8 cellular contexts compared by ENCODE assay signal in the genomic region with DNA sequence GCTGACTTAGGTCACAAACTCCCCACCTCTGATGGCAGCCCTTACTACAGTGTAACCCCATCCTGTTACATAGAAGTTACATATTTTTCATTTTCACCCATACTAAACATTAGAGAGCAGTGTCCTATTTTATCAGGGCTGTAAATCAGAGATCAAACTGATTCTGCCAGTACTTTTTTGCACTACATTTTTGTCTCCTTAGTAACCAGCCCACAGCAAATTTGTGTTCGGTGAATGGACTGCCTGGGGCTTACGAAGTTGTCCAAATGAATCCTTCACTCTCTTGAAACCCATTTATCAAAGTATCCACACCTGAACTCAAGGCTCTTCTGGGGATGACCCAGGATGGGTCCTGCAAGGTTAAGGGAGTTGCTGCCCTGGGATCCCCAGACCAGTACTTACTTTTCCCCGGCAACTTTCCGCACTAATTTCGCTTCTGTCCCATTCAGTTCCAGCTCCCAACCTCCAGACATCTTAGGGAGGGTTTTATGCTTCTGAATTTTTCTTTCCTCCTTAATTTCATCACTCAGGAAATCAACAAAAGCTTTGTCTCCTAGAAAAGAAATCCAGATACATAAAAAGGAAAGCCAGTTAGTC. TPM values are rescaled to one million over a fixed set of nuclear protein-coding genes. Genes with fewer than 3 reads are reported as not detected.
DNase-seq lines count a peak whose midpoint lies in the region; ATAC-seq and TF ChIP-seq lines count a peak whose summit lies in the region.

No MANE protein-coding gene starts in this region.

- no peak overlapping the region for H3K23ac ChIP-seq in H9 (ENCODE audit: insufficient read length, low read depth, low read length)

- H2BK15ac ChIP-seq in H9 (ENCODE audit: low read depth, low read length): no peak overlapping the region

- no peaks in the 10 kb centered on the region for H4K20me1 ChIP-seq in H9 (ENCODE audit: control insufficient read depth, insufficient read depth, insufficient read length)

- H3K79me1 ChIP-seq in H9 (ENCODE audit: insufficient read depth, low read depth, low read length, poor library complexity, severe bottlenecking): peaks cover 6% of the 10 kb centered on the region

- no peak overlapping the region for H4K8ac ChIP-seq in H9 (replicated peaks; ENCODE audit: insufficient read length, low read depth, low read length)

- H2BK5ac ChIP-seq in H9 (ENCODE audit: insufficient read length, low read length): no peak overlapping the region

- peaks cover 38 to 66% (median 55%) of the 10 kb centered on the region in 3 experiments for H3K36me3 Mint-ChIP-seq in H9 (ENCODE audit: insufficient read depth in 1 of 3, low read depth in 3 of 3)

- no peak overlapping the region for H2AFZ ChIP-seq in H9 (ENCODE audit: low read length)

- no peak overlapping the region for H2BK12ac ChIP-seq in H9 (ENCODE audit: insufficient read length, low read depth, low read length)

- no CpG with 5 or more reads among the region's 5 CpGs for WGBS in H9 (ENCODE audit: extremely low coverage, insufficient read length, low lambda C conversion rate)

- H3K14ac ChIP-seq in H9 (ENCODE audit: insufficient read depth, low read length): no peak overlapping the region

- no peaks in the 10 kb centered on the region; the same call in 1 of the 2 replicates for H3K4me1 ChIP-seq in H9 (ENCODE audit: insufficient read depth, low read length)
- peaks cover 9% of the 10 kb centered on the region for H3K4me1 ChIP-seq in foreskin keratinocyte

- peak overlapping the region; percentile 89 for H3K9ac ChIP-seq in H9 (ENCODE audit: extremely low read depth, insufficient read length, low read length)

- H3K9me3 ChIP-seq in H9 (ENCODE audit: control insufficient read depth, low read depth, low read length): no peaks in the 10 kb centered on the region

- H3K27ac Mint-ChIP-seq in H9: peak overlapping the region; percentile 32 to 55 (median 38); a peak in 4 of 7 replicates

- H3K27me3 ChIP-seq in H9 (ENCODE audit: insufficient read depth, low read length): no peaks in the 10 kb centered on the region
- no peaks in the 10 kb centered on the region for H3K27me3 ChIP-seq in foreskin keratinocyte

- H2BK120ac ChIP-seq in H9 (ENCODE audit: low read depth, low read length, poor library complexity, severe bottlenecking): no peak overlapping the region

- no peak for TF ChIP-seq CTCF in H9 (conservative IDR thresholded peaks at IDR 0.05)
- TF ChIP-seq CTCF in VCaP (conservative IDR thresholded peaks at IDR 0.05): no peak
- TF ChIP-seq CTCF in foreskin keratinocyte (conservative IDR thresholded peaks at IDR 0.05): no peak

- H3K79me2 ChIP-seq in H9 (ENCODE audit: insufficient read depth, low read length): peaks cover 15% of the 10 kb centered on the region; the same call in 1 of the 2 replicates

- no peak overlapping the region for H3K27ac ChIP-seq in H9 (ENCODE audit: insufficient read length, low read depth, low read length)
- peak overlapping the region; percentile 80 for H3K27ac ChIP-seq in VCaP
- peak overlapping the region; percentile 0 for H3K27ac ChIP-seq in foreskin keratinocyte
- peak overlapping the region in 13 of 21 experiments; percentile 17 to 88 (median 83) for H3K27ac ChIP-seq in skin epidermis

- no peak overlapping the region for H3K4ac ChIP-seq in H9 (ENCODE audit: low read depth, low read length)

- no peak overlapping the region for H2BK20ac ChIP-seq in H9 (ENCODE audit: low read depth, low read length, poor library complexity, severe bottlenecking)

- no peak overlapping the region for H3T11ph ChIP-seq in H9 (ENCODE audit: low read length)

- H3K4me1 Mint-ChIP-seq in H9: peaks cover 20 to 23% of the 10 kb centered on the region in 2 experiments

- H3K4me2 ChIP-seq in H9 (ENCODE audit: insufficient read depth, insufficient read length, low read length): peak overlapping the region; percentile 94

- no peak overlapping the region for H4K91ac ChIP-seq in H9 (ENCODE audit: insufficient read length, low read depth, low read length)

- H3K27me3 Mint-ChIP-seq in H9 (ENCODE audit: low read depth): no peaks in the 10 kb centered on the region

- no peaks in the 10 kb centered on the region for H3K9me3 Mint-ChIP-seq in H9

- H2AK5ac ChIP-seq in H9 (ENCODE audit: insufficient read length, low read length): no peak overlapping the region

- H3K23me2 ChIP-seq in H9 (ENCODE audit: insufficient read length, low read depth, low read length, poor library complexity, severe bottlenecking): no peaks in the 10 kb centered on the region

- ATAC-seq in foreskin keratinocyte: peak; percentile 54
- no peak for ATAC-seq in GM21381 (IDR thresholded peaks at IDR 0.05; ENCODE audit: unreplicated experiment)
- no peak for ATAC-seq in HG03457 (IDR thresholded peaks at IDR 0.05; ENCODE audit: unreplicated experiment)

- H3K4me3 Mint-ChIP-seq in H9: peak overlapping the region; percentile 85 to 86

- H4K5ac ChIP-seq in H9 (ENCODE audit: insufficient read length, low read depth, low read length): no peak overlapping the region

- no peak for DNase-seq in H9
- DNase-seq in foreskin keratinocyte: peak; percentile 54 to 73
- no peak for DNase-seq in NCI-H1436 (lab: John Stamatoyannopoulos, UW)
- no peak for DNase-seq in SW 1271 (lab: John Stamatoyannopoulos, UW)

- no peak overlapping the region for H3K56ac ChIP-seq in H9 (ENCODE audit: insufficient read length, low read depth, low read length)

- no peak overlapping the region for H3K18ac ChIP-seq in H9 (ENCODE audit: insufficient read length, low read depth, low read length)

- H3K4me3 ChIP-seq in skin epidermis: peak overlapping the region; percentile 51 to 98 (median 75)

RNA-seq across cellular contexts. Expression of a gene that starts 1.1 kb away (rescaled TPM):
- 390 and 395 TPM in 2 replicates for total RNA-seq in H9 (2021)
- 352 and 416 TPM in 2 replicates for total RNA-seq in foreskin keratinocyte
- 404 and 509 TPM in 2 replicates for polyA plus RNA-seq in foreskin keratinocyte

RNA-seq across cellular contexts. Expression of a gene that starts 17.8 kb away (rescaled TPM):
- total RNA-seq in H9 (2021) (78.9 and 81.9 TPM in 2 replicates), foreskin keratinocyte (22.0 and 25.1 TPM in 2 replicates)
- 24.5 and 28.4 TPM in 2 replicates for polyA plus RNA-seq in foreskin keratinocyte

RNA-seq across cellular contexts. Expression of a gene that starts 18.4 kb away (rescaled TPM):
- total RNA-seq in H9 (2021) (96.5 and 98.2 TPM in 2 replicates), foreskin keratinocyte (103 and 147 TPM in 2 replicates)
- polyA plus RNA-seq in foreskin keratinocyte: 71.8 and 114 TPM in 2 replicates

RNA-seq across cellular contexts. Expression of a gene that starts 31.0 kb away (rescaled TPM):
- total RNA-seq in H9 (2021): 66.7 and 69.9 TPM in 2 replicates
- 20.9 and 23.3 TPM in 2 replicates for total RNA-seq in foreskin keratinocyte
- 5.6 and 8.4 TPM in 2 replicates for polyA plus RNA-seq in foreskin keratinocyte

RNA-seq across cellular contexts. Expression of a gene that starts 48.2 kb away (rescaled TPM):
- total RNA-seq in H9 (2021) (83.2 and 85.6 TPM in 2 replicates), foreskin keratinocyte (40.8 and 45.3 TPM in 2 replicates)
- polyA plus RNA-seq in foreskin keratinocyte: 72.1 and 74.2 TPM in 2 replicates

Comparison
In these comparisons a context has a peak if more than half of its experiments do, and no peak if none do; other contexts are left out.
1. DNase-seq: peak in foreskin keratinocyte (2 of 2); none in H9 (single experiment), NCI-H1436 (single experiment) and SW 1271 (0 of 2).